ENCODE assay signal across 1 cellular context in genomic region chr1:115188680-115189395, GRCh38.
TF ChIP-seq lines count a peak whose summit lies in the region.

No MANE protein-coding gene starts in this region.

TF ChIP-seq in HCT116, 20 proteins besides CTCF, POLR2A, EP300 and RAD21 (continued from another document):
- no peak for TF ChIP-seq REST (IDR thresholded peaks at IDR 0.05; ENCODE audit: low read depth)
